Comparison of ENCODE assay signal across 8 cellular contexts in genomic region chr17:65560628-65561371, GRCh38. TPM values are rescaled to one million over a fixed set of nuclear protein-coding genes. Genes with fewer than 3 reads are reported as not detected.
DNase-seq lines count a peak whose midpoint lies in the region; TF ChIP-seq lines count a peak whose summit lies in the region.

No MANE protein-coding gene starts in this region.

- H3K4me3 ChIP-seq in foreskin fibroblast (ENCODE audit: low read depth in 1 of 2, low read length in 2 of 2) = peak overlapping the region; percentile 63 to 76

- H3K4me1 Mint-ChIP-seq in nephron progenitor cell = peaks cover 34% of the 10 kb centered on the region

- H3K36me3 Mint-ChIP-seq in nephron progenitor cell (ENCODE audit: low read depth) = no peaks in the 10 kb centered on the region

- H3K27ac Mint-ChIP-seq in nephron progenitor cell = no peak overlapping the region

- peak overlapping the region; percentile 76 for H3K4me3 Mint-ChIP-seq in nephron progenitor cell

- DNase-seq in A172 (ENCODE audit: low spot score) (peak; percentile 51), GM19238 (ENCODE audit: insufficient read length, low spot score) (peak; percentile 32), HuH-7.5 (ENCODE audit: low spot score) (peak; percentile 84), RPMI8226 (peak; percentile 89), foreskin fibroblast (peak; percentile 77 to 92), nephron progenitor cell (peak; percentile 87)
- peak; percentile 39 for DNase-seq in activated gamma-delta T cell treated with anti-CD3 and anti-CD28 coated beads, Interleukin-2, amount 50 U/mL, for 16 hours (ENCODE audit: low read depth)
- peak; percentile 79 for DNase-seq in stimulated activated naive CD4-positive, alpha-beta T cell treated with Interleukin-2 at 50 U/mL for 16 hours (lab: John Stamatoyannopoulos, UW)

- H3K27me3 Mint-ChIP-seq in nephron progenitor cell (ENCODE audit: low read depth, poor library complexity) = no peaks in the 10 kb centered on the region

- H3K9me3 Mint-ChIP-seq in nephron progenitor cell = no peaks in the 10 kb centered on the region

- no peak for TF ChIP-seq CTCF in foreskin fibroblast (IDR thresholded peaks at IDR 0.05; ENCODE audit: low read depth, low read length)
- no peak for TF ChIP-seq CTCF in nephron progenitor cell (IDR thresholded peaks at IDR 0.05)

RNA-seq across cellular contexts. Expression of gene AXIN2, which starts 0.6 kb away (rescaled TPM):
- 0.77 and 1.2 TPM in 2 replicates for total RNA-seq in A172 (2014; rRNA removed; shearing (Covaris generic))

Comparison
In these comparisons a context has a peak if more than half of its experiments do, and no peak if none do; other contexts are left out.
1. Peak in every context shown above with its lines: DNase-seq and H3K4me3 ChIP-seq.
2. DNase-seq: peak in every context shown above with its lines; median percentile 89 in RPMI8226; 87 in nephron progenitor cell; 84 in foreskin fibroblast; 84 in HuH-7.5; 79 in stimulated activated naive CD4-positive, alpha-beta T cell treated with Interleukin-2 at 50 U/mL for 16 hours; 51 in A172; 39 in activated gamma-delta T cell treated with anti-CD3 and anti-CD28 coated beads, Interleukin-2, amount 50 U/mL, for 16 hours; 32 in GM19238.